Comparison of ENCODE assay signal across 6 cellular contexts in genomic region chr15:42491540-42492225, GRCh38. TPM values are rescaled to one million over a fixed set of nuclear protein-coding genes. Genes with fewer than 3 reads are reported as not detected.
DNase-seq lines count a peak whose midpoint lies in the region; ATAC-seq and TF ChIP-seq lines count a peak whose summit lies in the region.

No MANE protein-coding gene starts in this region.

- peak overlapping the region; percentile 92 for H3K27ac ChIP-seq in CD8-positive, alpha-beta memory T cell (ENCODE audit: low read depth, low read length)
- peak overlapping the region; percentile 96 for H3K27ac ChIP-seq in layer of hippocampus (ENCODE audit: low read depth, low read length)

- peaks cover 53 to 75% (median 62%) of the 10 kb centered on the region in 3 donors for H3K4me1 Mint-ChIP-seq in CD8-positive, alpha-beta memory T cell

- H3K9me3 ChIP-seq in CD8-positive, alpha-beta memory T cell (ENCODE audit: low read length): no peaks in the 10 kb centered on the region

- H3K4me3 Mint-ChIP-seq in CD8-positive, alpha-beta memory T cell: peak overlapping the region; percentile 95 to 100 (median 99)

- no peak for TF ChIP-seq CTCF in WI38 (IDR thresholded peaks at IDR 0.05; ENCODE audit: low read depth, low read length)

- H3K27me3 Mint-ChIP-seq in CD8-positive, alpha-beta memory T cell: no peaks in the 10 kb centered on the region

- peak overlapping the region; percentile 82 for H3K4me3 ChIP-seq in CD8-positive, alpha-beta memory T cell (ENCODE audit: low read length)
- H3K4me3 ChIP-seq in WI38 (ENCODE audit: low read depth, low read length): peak overlapping the region; percentile 100

- H3K27ac Mint-ChIP-seq in CD8-positive, alpha-beta memory T cell: peak overlapping the region; percentile 95 to 100 (median 99)

- H3K36me3 ChIP-seq in CD8-positive, alpha-beta memory T cell (ENCODE audit: insufficient read depth, low read length): no peaks in the 10 kb centered on the region

- no peaks in the 10 kb centered on the region for H3K27me3 ChIP-seq in CD8-positive, alpha-beta memory T cell (ENCODE audit: insufficient read depth, low read length, poor library complexity, severe bottlenecking)
- no peaks in the 10 kb centered on the region for H3K27me3 ChIP-seq in layer of hippocampus (ENCODE audit: control insufficient read depth, insufficient read depth, low read length)

- no peak for ATAC-seq in HG02973 (IDR thresholded peaks at IDR 0.05; ENCODE audit: unreplicated experiment)

- POLR2A ChIA-PET in CD8-positive, alpha-beta memory T cell (lab: Charles Lee): interaction anchor here (0.7 to 2.5 kb wide), 8 partner anchors 8 to 218 kb away, joined by 3 to 13 read pairs (median 5); partner anchors contain the start of genes GANC, HAUS2, LRRC57 and STARD9

- H3K36me3 Mint-ChIP-seq in CD8-positive, alpha-beta memory T cell: peaks cover 0 to 22% (median 0%) of the 10 kb centered on the region in 3 donors

- H3K4me1 ChIP-seq in CD8-positive, alpha-beta memory T cell (ENCODE audit: insufficient read depth, low read length): peaks cover 44% of the 10 kb centered on the region

- DNase-seq in CD8-positive, alpha-beta memory T cell: no peak
- no peak for DNase-seq in NCI-H345 (lab: John Stamatoyannopoulos, UW)
- DNase-seq in effector CD4-positive, alpha-beta T cell: no peak

- CTCF ChIA-PET in CD8-positive, alpha-beta memory T cell (lab: Charles Lee): interaction anchor here (0.9 kb wide), 1 partner anchor 56 kb away, joined by 3 read pairs; no protein-coding TSS in a partner anchor

- H3K9me3 Mint-ChIP-seq in CD8-positive, alpha-beta memory T cell: no peaks in the 10 kb centered on the region

RNA-seq across cellular contexts. Expression of gene ZNF106, which starts 0.7 kb away (rescaled TPM):
- 10 to 100 TPM; 48.5 to 50.0 TPM for total RNA-seq in CD8-positive, alpha-beta memory T cell
- 51.6 TPM for polyA plus RNA-seq in CD8-positive, alpha-beta memory T cell

RNA-seq across cellular contexts. Expression of gene SNAP23, which starts 3.8 kb away (rescaled TPM):
- 10 to 100 TPM; 48.1 to 54.4 TPM for total RNA-seq in CD8-positive, alpha-beta memory T cell
- polyA plus RNA-seq in CD8-positive, alpha-beta memory T cell: 59.5 TPM

RNA-seq across cellular contexts. Expression of gene LRRC57, which starts 56.9 kb away (rescaled TPM):
- total RNA-seq in CD8-positive, alpha-beta memory T cell: 10 to 100 TPM; 23.7 to 24.7 TPM
- 6.8 TPM for polyA plus RNA-seq in CD8-positive, alpha-beta memory T cell

RNA-seq across cellular contexts. Expression of gene HAUS2, which starts 57.0 kb away (rescaled TPM):
- total RNA-seq in CD8-positive, alpha-beta memory T cell: 10 to 100 TPM; 56.7 to 56.8 TPM
- polyA plus RNA-seq in CD8-positive, alpha-beta memory T cell: 33.4 TPM
